22 cellular contexts compared by ENCODE assay signal in the genomic region with DNA sequence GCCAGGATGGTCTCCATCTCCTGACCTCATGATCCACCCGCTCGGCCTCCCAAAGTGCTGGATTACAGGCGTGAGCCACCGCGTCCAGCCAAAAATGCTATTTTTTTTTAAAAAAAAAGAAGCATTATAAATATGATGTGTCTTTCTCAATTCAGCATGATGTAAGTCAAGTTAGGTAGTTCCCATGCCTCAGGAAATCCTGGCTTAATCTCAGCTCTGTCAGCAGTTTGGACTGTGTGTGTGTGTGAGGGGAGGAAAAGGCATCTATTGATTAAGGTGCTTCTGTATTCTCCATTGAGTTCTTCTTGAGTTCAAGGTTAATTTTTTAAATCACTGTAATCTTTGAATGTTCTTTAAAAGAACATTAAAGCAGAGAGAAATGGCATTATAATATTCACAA.
"Had no signal": no experiment of that assay in that cellular context is flagged by ENCODE, and none has a peak within 500 bp of the region (broad histone marks: within the 10 kb centered on the region; RNA-seq: fewer than 3 reads in every experiment).

No MANE protein-coding gene starts in this region.

- H3K4me3 ChIP-seq: neural progenitor cell, ovary, psoas muscle, right lobe of liver, sigmoid colon, stomach, thoracic aorta, thyroid gland, tibial nerve, upper lobe of left lung, vagina had no signal

- DNase-seq: occipital lobe; ovary; posterior cingulate gyrus; psoas muscle; right cardiac atrium; right lobe of liver; sigmoid colon; small intestine; stimulated activated CD4-positive, alpha-beta T cell treated with anti-CD3 and anti-CD28 coated beads, Interleukin-15, amount 100 ng/mL, for 24 hours; stimulated activated CD4-positive, alpha-beta T cell treated with anti-CD3 and anti-CD28 coated beads, Interleukin-2, amount 100 ng/mL, for 24 hours; stimulated activated CD4-positive, alpha-beta T cell treated with anti-CD3 and anti-CD28 coated beads, Interleukin-2, amount 100 ng/mL, for 48 hours; stimulated activated CD4-positive, alpha-beta T cell treated with anti-CD3 and anti-CD28 coated beads, Interleukin-4, amount 100 ng/mL, for 24 hours; stimulated activated naive B cell treated with anti-CD40 and anti-IgM and Interleukin-4, amounts not matched to agents 10 μg/mL and 1 μg/mL and 100 μg/mL, for 72 hours; stimulated activated naive CD4-positive, alpha-beta T cell treated with Interleukin-2 at 50 U/mL for 16 hours; stomach; thyroid gland; trophoblast cell; upper lobe of left lung had no signal
